Comparison of ENCODE assay signal across 11 cellular contexts in the genomic region with DNA sequence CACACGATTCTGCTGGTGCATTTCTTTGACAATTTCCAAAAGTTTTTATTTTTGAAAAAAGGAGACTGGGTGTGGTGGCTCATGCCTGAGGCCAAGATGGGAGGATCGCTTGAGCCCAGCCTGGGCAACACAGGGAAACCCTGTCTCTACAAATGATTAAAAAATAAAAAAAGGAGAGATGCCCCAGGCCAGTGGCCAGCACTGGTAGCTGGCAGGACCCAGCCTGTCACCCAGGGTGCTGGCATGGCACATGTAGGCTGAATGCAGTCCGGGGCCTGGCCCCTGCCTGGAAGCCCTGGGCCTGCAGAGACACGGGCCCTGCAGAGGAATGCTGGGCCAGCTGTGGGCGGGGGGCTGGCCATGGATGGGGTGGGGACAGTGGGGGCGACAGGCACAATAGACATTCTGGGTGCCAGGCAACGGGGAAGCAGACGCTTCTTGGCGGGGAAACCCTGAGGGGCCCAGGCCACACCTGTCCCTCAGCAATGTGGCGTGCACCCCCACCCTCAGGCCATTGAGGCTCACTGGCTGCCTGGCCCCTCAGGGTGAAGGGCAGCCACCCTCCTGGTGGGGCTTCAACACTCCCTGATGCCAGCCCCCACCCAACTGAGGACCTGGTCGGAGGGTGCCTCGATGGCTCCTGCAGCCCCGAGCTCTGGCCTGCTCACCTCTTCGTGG. TPM values are rescaled to one million over a fixed set of nuclear protein-coding genes. Genes with fewer than 3 reads are reported as not detected.
DNase-seq lines count a peak whose midpoint lies in the region; ATAC-seq and TF ChIP-seq lines count a peak whose summit lies in the region.
"Had no signal": no experiment of that assay in that cellular context is flagged by ENCODE, and none has a peak within 500 bp of the region (broad histone marks: within the 10 kb centered on the region; RNA-seq: fewer than 3 reads in every experiment).

No MANE protein-coding gene starts in this region.

- H3K4me1 Mint-ChIP-seq in Caco-2 (ENCODE audit: low read depth, unreplicated experiment): no peaks in the 10 kb centered on the region

- DNase-seq in Caco-2 (no peak), ascending aorta (ENCODE audit: low spot score in 2 of 2) (no peak), right atrium auricular region (ENCODE audit: low spot score) (no peak), sigmoid colon (peak; percentile 72)
- DNase-seq in activated CD4-positive, alpha-beta T cell treated with anti-CD3 and anti-CD28 coated beads, Interleukin-2, amount 50 U/mL, for 48 hours: no peak
- DNase-seq: activated T-cell treated with anti-CD3 and anti-CD28 coated beads, Interleukin-2, amount 50 U/mL, for 1 hour; central memory CD4-positive, alpha-beta T cell had no signal

- no peaks in the 10 kb centered on the region for H3K27me3 ChIP-seq in Caco-2 (replicated peaks; ENCODE audit: control insufficient read depth, insufficient read depth, low read length)
- H3K27me3 ChIP-seq in ascending aorta: no peaks in the 10 kb centered on the region
- H3K27me3 ChIP-seq in right atrium auricular region: no peaks in the 10 kb centered on the region
- no peaks in the 10 kb centered on the region for H3K27me3 ChIP-seq in sigmoid colon
- H3K27me3 ChIP-seq: BE2C had no signal

- TF ChIP-seq EP300 in sigmoid colon (IDR thresholded peaks at IDR 0.05): no peak

- peaks cover 16% of the 10 kb centered on the region for H3K36me3 Mint-ChIP-seq in Caco-2 (ENCODE audit: insufficient read depth, unreplicated experiment)

- H3K27ac ChIP-seq in ascending aorta (peak overlapping the region; percentile 66 to 88), right atrium auricular region (peak overlapping the region; percentile 72 to 82), sigmoid colon (peak overlapping the region; percentile 92 to 98 (median 94))

- ATAC-seq in GM21447 (IDR thresholded peaks at IDR 0.05; ENCODE audit: unreplicated experiment) (no peak), GM21423 (IDR thresholded peaks at IDR 0.05; ENCODE audit: unreplicated experiment) (no peak), HG02840 (IDR thresholded peaks at IDR 0.05; ENCODE audit: low FRiP score, unreplicated experiment) (no peak)

- no peak for TF ChIP-seq POLR2A in sigmoid colon (IDR thresholded peaks at IDR 0.05)

- TF ChIP-seq CTCF in Caco-2 (IDR thresholded peaks at IDR 0.05; ENCODE audit: insufficient read depth in 1 of 2, low read depth in 1 of 2, low read length in 1 of 2, severe bottlenecking in 1 of 2, unreplicated experiment in 1 of 2) (no peak), ascending aorta (IDR thresholded peaks at IDR 0.05) (no peak), right atrium auricular region (IDR thresholded peaks at IDR 0.05) (no peak), sigmoid colon (IDR thresholded peaks at IDR 0.05) (no peak)

- POLR2A ChIA-PET in Caco-2 (lab: Charles Lee): no interaction called here

- no peaks in the 10 kb centered on the region for H3K9me3 Mint-ChIP-seq in Caco-2 (ENCODE audit: unreplicated experiment)

- intact Hi-C loops in Caco-2 (cut with micrococcal nuclease; ENCODE audit: unreplicated experiment) (no loop called here), ascending aorta (cut with DNase I) (loop anchor here (1.0 kb wide), 1 partner anchor 20 kb away; no protein-coding TSS in a partner anchor), sigmoid colon (cut with DNase I) (no loop called here)

- CTCF ChIA-PET in Caco-2 (lab: Charles Lee): interaction anchor here (1.6 kb wide), 1 partner anchor 22 kb away, joined by 9 read pairs; no protein-coding TSS in a partner anchor

- no peak overlapping the region for H3K4me3 ChIP-seq in Caco-2 (ENCODE audit: low read depth, low read length)
- peak overlapping the region; percentile 2 to 11 for H3K4me3 ChIP-seq in ascending aorta
- no peak overlapping the region for H3K4me3 ChIP-seq in right atrium auricular region
- no peak overlapping the region for H3K4me3 ChIP-seq in sigmoid colon

- no TSS peak for BruUV-seq in Caco-2 (replicated peaks; lab: Mats Ljungman, UMichigan)

- H3K9me3 ChIP-seq in Caco-2 (no peaks in the 10 kb centered on the region), ascending aorta (no peaks in the 10 kb centered on the region), right atrium auricular region (no peaks in the 10 kb centered on the region), sigmoid colon (no peaks in the 10 kb centered on the region)
- H3K9me3 ChIP-seq: BE2C had no signal

- WGBS in sigmoid colon, 2 donors: 34 to 56% methylated on average over 14 of the region's 14 CpGs

- H3K36me3 ChIP-seq in Caco-2 (ENCODE audit: control insufficient read depth, insufficient read depth, low read length) (no peaks in the 10 kb centered on the region), ascending aorta (peaks cover 0 to 4% of the 10 kb centered on the region in 2 donors), right atrium auricular region (no peaks in the 10 kb centered on the region), sigmoid colon (no peaks in the 10 kb centered on the region)

- no peaks in the 10 kb centered on the region for H3K27me3 Mint-ChIP-seq in Caco-2 (ENCODE audit: insufficient read depth, unreplicated experiment)

- peak overlapping the region; percentile 42 for H3K27ac Mint-ChIP-seq in Caco-2 (ENCODE audit: unreplicated experiment)

- H3K4me1 ChIP-seq in Caco-2 (peaks cover 6% of the 10 kb centered on the region), ascending aorta (peaks cover 57 to 60% of the 10 kb centered on the region in 2 donors), right atrium auricular region (peaks cover 0 to 67% of the 10 kb centered on the region in 2 donors), sigmoid colon (peaks cover 0 to 97% (median 90%) of the 10 kb centered on the region in 4 donors)

- H3K4me3 Mint-ChIP-seq in Caco-2 (ENCODE audit: unreplicated experiment): no peak overlapping the region

RNA-seq across cellular contexts. Expression of gene TRMT61A, which starts 12.0 kb away (rescaled TPM):
- 20.8 and 22.3 TPM in 2 replicates for total RNA-seq in Caco-2 (2022)
- total RNA-seq in ascending aorta: 31.2 TPM
- 1 to 10 TPM; 4.4 to 7.4 TPM for total RNA-seq in right atrium auricular region
- 10 to 100 TPM; 20.2 to 27.2 (median 22.7) TPM for total RNA-seq in sigmoid colon
- 10 to 100 TPM in 1 of 3 donors, 1 to 10 TPM in 2; 4.2 to 18.1 (median 8.4) TPM for polyA plus RNA-seq in sigmoid colon

RNA-seq across cellular contexts. Expression of gene CKB, which starts 18.3 kb away (rescaled TPM):
- total RNA-seq in Caco-2 (2022) (611 and 645 TPM in 2 replicates), ascending aorta (144 TPM), right atrium auricular region (100 to 1,000 TPM; 546 to 707 TPM), sigmoid colon (1,000 to 10,000 TPM; 1,303 to 1,696 (median 1,494) TPM)
- 1,000 to 10,000 TPM in 2 of 3 donors, 100 to 1,000 TPM in 1; 905 to 2,176 (median 1,086) TPM for polyA plus RNA-seq in sigmoid colon

RNA-seq across cellular contexts. Expression of gene BAG5, which starts 21.5 kb away (rescaled TPM):
- 28.9 and 31.6 TPM in 2 replicates for total RNA-seq in Caco-2 (2022)
- total RNA-seq in ascending aorta: 7.1 TPM
- total RNA-seq in right atrium auricular region: 10 to 100 TPM; 16.1 to 17.7 TPM
- total RNA-seq in sigmoid colon: 10 to 100 TPM; 18.6 to 27.1 (median 24.9) TPM
- polyA plus RNA-seq in sigmoid colon: 10 to 100 TPM; 13.2 to 15.6 (median 14.6) TPM

RNA-seq across cellular contexts. Expression of gene COA8, which starts 21.8 kb away (rescaled TPM):
- 40.6 and 50.7 TPM in 2 replicates for total RNA-seq in Caco-2 (2022)
- 37.7 TPM for total RNA-seq in ascending aorta
- 10 to 100 TPM; 21.3 to 53.2 TPM for total RNA-seq in right atrium auricular region
- 10 to 100 TPM; 35.7 to 39.0 (median 37.5) TPM for total RNA-seq in sigmoid colon
- polyA plus RNA-seq in sigmoid colon: 10 to 100 TPM; 33.9 to 67.3 (median 65.7) TPM

Comparison
In these comparisons a context has a peak if more than half of its experiments do, and no peak if none do; other contexts are left out.
1. H3K4me3 ChIP-seq: peak in ascending aorta (2 of 2); none in Caco-2 (single experiment), right atrium auricular region (0 of 2) and sigmoid colon (0 of 4).
2. Peak in every context shown above with its lines, with median percentiles within 50 percentile points of each other: H3K27ac ChIP-seq.